In the genomic region with DNA sequence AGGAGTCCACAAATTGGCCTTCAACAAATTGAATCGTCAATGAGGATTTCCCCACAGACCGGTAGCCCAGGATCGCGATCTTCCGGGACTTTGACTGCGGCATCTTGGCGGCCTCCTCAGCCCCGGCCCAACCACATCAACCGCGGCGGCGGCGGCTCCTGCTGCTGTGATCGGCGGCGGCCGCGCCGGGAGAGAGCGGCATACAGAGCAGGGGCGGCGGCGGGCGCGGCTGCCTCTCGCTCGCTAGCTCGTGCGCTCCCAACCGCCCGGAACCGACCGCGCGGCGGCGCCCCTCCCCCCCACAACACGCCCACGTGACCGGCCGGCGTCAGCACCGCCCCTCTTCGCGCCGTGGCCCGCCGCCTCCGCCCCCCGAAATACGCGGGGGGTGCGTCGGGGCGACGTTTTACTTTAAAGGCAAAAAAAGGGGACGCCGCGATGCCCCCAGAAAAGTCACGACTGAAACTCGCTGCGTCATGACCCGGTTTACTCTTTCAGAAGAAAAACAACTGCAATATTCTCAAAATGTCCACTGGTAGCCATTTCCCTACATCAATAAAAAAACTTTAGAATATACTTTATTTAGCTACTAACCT, we compare ENCODE assay signal across 8 cellular contexts. TPM values are rescaled to one million over a fixed set of nuclear protein-coding genes. Genes with fewer than 3 reads are reported as not detected.
A peak's percentile ranks its signal among the peaks of the same experiment; 100 is the strongest.
DNase-seq lines count a peak whose midpoint lies in the region; ATAC-seq, FAIRE-seq and TF ChIP-seq lines count a peak whose summit lies in the region.
"Not testable (repeated sequence)": the region's sequence is repeated elsewhere in the genome, so short reads cannot be mapped to it uniquely, and the experiment has no call there.

No MANE protein-coding gene starts in this region.

- not testable (repeated sequence) for H3K23me2 ChIP-seq in H9 (ENCODE audit: insufficient read length, low read depth, low read length, poor library complexity, severe bottlenecking)

- ATAC-seq in GM18867 (IDR thresholded peaks at IDR 0.05; ENCODE audit: unreplicated experiment) (peak; percentile 81), HG03280 (IDR thresholded peaks at IDR 0.05; ENCODE audit: unreplicated experiment) (peak; percentile 91), T-cell (replicated peaks in 1 of 4) (peak; percentile 90 to 94 (median 92))

- not testable (repeated sequence) for H3K4me1 ChIP-seq in H9 (ENCODE audit: insufficient read depth, low read length); astrocyte (ENCODE audit: insufficient read depth, low read length); tibial nerve

- not testable (repeated sequence) for H3K18ac ChIP-seq in H9 (ENCODE audit: insufficient read length, low read depth, low read length)

- not testable (repeated sequence) for DNase-seq in H9; astrocyte (ENCODE audit: low read depth); glutamatergic neuron; tibial nerve (ENCODE audit: low spot score in 2 of 2)
- peak in 13 of 34 experiments; percentile 0 to 34 (median 12) for DNase-seq in T-cell

- not testable (repeated sequence) for H3K27me3 ChIP-seq in H9 (ENCODE audit: insufficient read depth, low read length); astrocyte (ENCODE audit: insufficient read depth, low read length); tibial nerve

- not testable (repeated sequence) for H3T11ph ChIP-seq in H9 (ENCODE audit: low read length)

- H2AFZ ChIP-seq in H9 (ENCODE audit: low read length); astrocyte (ENCODE audit: low read depth, low read length): not testable (repeated sequence)

- H2BK15ac ChIP-seq in H9 (ENCODE audit: low read depth, low read length) = not testable (repeated sequence)

- not testable (repeated sequence) for H3K56ac ChIP-seq in H9 (ENCODE audit: insufficient read length, low read depth, low read length)

- not testable (repeated sequence) for H2BK120ac ChIP-seq in H9 (ENCODE audit: low read depth, low read length, poor library complexity, severe bottlenecking)

- H2BK20ac ChIP-seq in H9 (ENCODE audit: low read depth, low read length, poor library complexity, severe bottlenecking) = not testable (repeated sequence)

- H3K23ac ChIP-seq in H9 (ENCODE audit: insufficient read length, low read depth, low read length) = not testable (repeated sequence)

- not testable (repeated sequence) for H3K4me1 Mint-ChIP-seq in H9; T-cell; astrocyte (ENCODE audit: low read depth, unreplicated experiment); glutamatergic neuron (ENCODE audit: low read depth, unreplicated experiment); nephron

- H3K27me3 Mint-ChIP-seq in H9 (ENCODE audit: low read depth); T-cell; astrocyte (ENCODE audit: low read depth, unreplicated experiment); glutamatergic neuron (ENCODE audit: unreplicated experiment); nephron (ENCODE audit: low read depth): not testable (repeated sequence)

- H4K20me1 ChIP-seq in H9 (ENCODE audit: control insufficient read depth, insufficient read depth, insufficient read length); astrocyte (ENCODE audit: insufficient read depth, low read length): not testable (repeated sequence)

- not testable (repeated sequence) for H2BK12ac ChIP-seq in H9 (ENCODE audit: insufficient read length, low read depth, low read length)

- H4K5ac ChIP-seq in H9 (ENCODE audit: insufficient read length, low read depth, low read length) = not testable (repeated sequence)

- TF ChIP-seq EP300 in tibial nerve (IDR thresholded peaks at IDR 0.05) = not testable (repeated sequence)

- H3K27ac Mint-ChIP-seq in H9; glutamatergic neuron (ENCODE audit: unreplicated experiment): not testable (repeated sequence)
- H3K27ac Mint-ChIP-seq in T-cell = peak overlapping the region in 1 of 2 donors; percentile 39
- peak overlapping the region; percentile 47 for H3K27ac Mint-ChIP-seq in astrocyte (ENCODE audit: unreplicated experiment)
- peak overlapping the region in 2 of 3 experiments; percentile 81 to 82 for H3K27ac Mint-ChIP-seq in nephron

- FAIRE-seq in astrocyte (lab: Jason Lieb, UNC) = not testable (repeated sequence)

- H3K9me3 Mint-ChIP-seq in H9; T-cell; astrocyte (ENCODE audit: unreplicated experiment); glutamatergic neuron (ENCODE audit: unreplicated experiment); nephron: not testable (repeated sequence)

- peak overlapping the region; percentile 58 to 71 for H3K4me3 Mint-ChIP-seq in H9
- H3K4me3 Mint-ChIP-seq in T-cell = peak overlapping the region in 2 of 3 donors; percentile 68 to 72
- peak overlapping the region; percentile 81 for H3K4me3 Mint-ChIP-seq in astrocyte (ENCODE audit: unreplicated experiment)
- H3K4me3 Mint-ChIP-seq in glutamatergic neuron (ENCODE audit: unreplicated experiment) = peak overlapping the region; percentile 71
- peak overlapping the region; percentile 72 to 84 (median 73) for H3K4me3 Mint-ChIP-seq in nephron

- not testable (repeated sequence) for H3K4ac ChIP-seq in H9 (ENCODE audit: low read depth, low read length)

- not testable (repeated sequence) for H2BK5ac ChIP-seq in H9 (ENCODE audit: insufficient read length, low read length)

- CTCF ChIA-PET in T-cell (lab: Charles Lee) = not testable (repeated sequence)

- H4K91ac ChIP-seq in H9 (ENCODE audit: insufficient read length, low read depth, low read length) = not testable (repeated sequence)

- not testable (repeated sequence) for TF ChIP-seq CTCF in H9 (conservative IDR thresholded peaks at IDR 0.05); astrocyte (IDR thresholded peaks at IDR 0.05; ENCODE audit: insufficient read depth, low read depth, low read length); glutamatergic neuron (IDR thresholded peaks at IDR 0.05; ENCODE audit: partially characterized antibody, unreplicated experiment); nephron (IDR thresholded peaks at IDR 0.05; ENCODE audit: unreplicated experiment in 3 of 3); tibial nerve (IDR thresholded peaks at IDR 0.05)

- H2AK5ac ChIP-seq in H9 (ENCODE audit: insufficient read length, low read length) = not testable (repeated sequence)

- not testable (repeated sequence) for H3K36me3 Mint-ChIP-seq in H9 (ENCODE audit: insufficient read depth in 1 of 3, low read depth in 3 of 3); T-cell; astrocyte (ENCODE audit: low read depth, unreplicated experiment); glutamatergic neuron (ENCODE audit: unreplicated experiment); nephron (ENCODE audit: low read depth)

- not testable (repeated sequence) for H3K9me3 ChIP-seq in H9 (ENCODE audit: control insufficient read depth, low read depth, low read length); astrocyte (ENCODE audit: insufficient read depth, low read depth, low read length); tibial nerve

- not testable (repeated sequence) for TF ChIP-seq POLR2A in tibial nerve (IDR thresholded peaks at IDR 0.05)

- not testable (repeated sequence) for H3K79me1 ChIP-seq in H9 (ENCODE audit: insufficient read depth, low read depth, low read length, poor library complexity, severe bottlenecking)

- H3K36me3 ChIP-seq in astrocyte (ENCODE audit: insufficient read depth, low read length); tibial nerve: not testable (repeated sequence)

- no CpG with 5 or more reads among the region's 63 CpGs for WGBS in H9 (ENCODE audit: extremely low coverage, insufficient read length, low lambda C conversion rate)
- WGBS in tibial nerve, 2 donors = 0% methylated on average over 4 to 7 of the region's 63 CpGs

- not testable (repeated sequence) for H4K8ac ChIP-seq in H9 (replicated peaks; ENCODE audit: insufficient read length, low read depth, low read length)

- H3K4me2 ChIP-seq in H9 (ENCODE audit: insufficient read depth, insufficient read length, low read length); astrocyte (ENCODE audit: low read length): not testable (repeated sequence)

- H3K79me2 ChIP-seq in H9 (ENCODE audit: insufficient read depth, low read length); astrocyte (ENCODE audit: insufficient read depth, low read length): not testable (repeated sequence)

- H3K14ac ChIP-seq in H9 (ENCODE audit: insufficient read depth, low read length) = not testable (repeated sequence)

- H3K27ac ChIP-seq in H9 (ENCODE audit: insufficient read length, low read depth, low read length); astrocyte (ENCODE audit: low read depth, low read length): not testable (repeated sequence)
- peak overlapping the region in 2 of 4 donors; percentile 79 to 82 for H3K27ac ChIP-seq in tibial nerve

- POLR2A ChIA-PET in T-cell (lab: Charles Lee) = not testable (repeated sequence)

- not testable (repeated sequence) for H3K9ac ChIP-seq in H9 (ENCODE audit: extremely low read depth, insufficient read length, low read length); astrocyte (ENCODE audit: low read length)

- peak overlapping the region; percentile 28 for H3K4me3 ChIP-seq in astrocyte (ENCODE audit: insufficient read depth, low read depth, low read length)
- peak overlapping the region in 3 of 4 donors; percentile 24 to 51 (median 29) for H3K4me3 ChIP-seq in tibial nerve

RNA-seq across cellular contexts. Expression of a gene that starts 56.5 kb away (rescaled TPM):
- total RNA-seq in H9 (2021) (0.59 and 0.81 TPM in 2 replicates), T-cell (1 to 10 TPM in 3 of 5 donors, under 1 TPM in 1, not detected in 1; 0.98 to 1.7 (median 1.4) TPM), astrocyte (1.2 and 1.4 TPM in 2 replicates), glutamatergic neuron (ENCODE audit: unreplicated experiment) (2.5 TPM), tibial nerve (10 to 100 TPM in 1 of 4 donors, 1 to 10 TPM in 3; 4.2 to 11.0 (median 6.9) TPM)
